ENCODE assay signal across 8 cellular contexts in genomic region chr19:3500429-3501101, GRCh38. TPM values are rescaled to one million over a fixed set of nuclear protein-coding genes. Genes with fewer than 3 reads are reported as not detected.
DNase-seq lines count a peak whose midpoint lies in the region; ATAC-seq and TF ChIP-seq lines count a peak whose summit lies in the region.

Gene DOHH, minus strand, starts transcription at chr19:3500674. Its CDS starts 3,860 bp downstream, at chr19:3496814.

- peak; percentile 58 for TF ChIP-seq POLR2A in transverse colon (IDR thresholded peaks at IDR 0.05)

- H3K4me2 ChIP-seq in parathyroid adenoma (ENCODE audit: low read length) = peak within 1 kb of the TSS; percentile 99

- H3K27ac Mint-ChIP-seq in activated naive CD8-positive, alpha-beta T cell treated with anti-CD3 and anti-CD28 coated beads, Interleukin-2, amount 50 U/mL, for 24 hours = peak within 1 kb of the TSS; percentile 98

- peak within 1 kb of the TSS; percentile 91 for H3K4me3 Mint-ChIP-seq in activated naive CD8-positive, alpha-beta T cell treated with anti-CD3 and anti-CD28 coated beads, Interleukin-2, amount 50 U/mL, for 24 hours

- H3K27me3 ChIP-seq in cardiac muscle cell (no peaks in the 10 kb centered on the region), parathyroid adenoma (ENCODE audit: control insufficient read depth, insufficient read depth, low read length) (no peaks in the 10 kb centered on the region), transverse colon (no peaks in the 10 kb centered on the region)

- peaks cover 16% of the 10 kb centered on the region for H3K36me3 Mint-ChIP-seq in activated naive CD8-positive, alpha-beta T cell treated with anti-CD3 and anti-CD28 coated beads, Interleukin-2, amount 50 U/mL, for 24 hours (ENCODE audit: low read depth)

- H3K9me3 Mint-ChIP-seq in activated naive CD8-positive, alpha-beta T cell treated with anti-CD3 and anti-CD28 coated beads, Interleukin-2, amount 50 U/mL, for 24 hours = no peaks in the 10 kb centered on the region

- peaks cover 1% of the 10 kb centered on the region for H3K27me3 Mint-ChIP-seq in activated naive CD8-positive, alpha-beta T cell treated with anti-CD3 and anti-CD28 coated beads, Interleukin-2, amount 50 U/mL, for 24 hours

- H3K9ac ChIP-seq in parathyroid adenoma = peak within 1 kb of the TSS; percentile 59

- peak within 1 kb of the TSS; percentile 80 for H3K4me3 ChIP-seq in GM12864 (ENCODE audit: low read depth, low read length)
- peak within 1 kb of the TSS; percentile 83 for H3K4me3 ChIP-seq in cardiac muscle cell
- H3K4me3 ChIP-seq in parathyroid adenoma (ENCODE audit: low read depth, low read length) = peak within 1 kb of the TSS; percentile 85
- peak within 1 kb of the TSS; percentile 73 to 96 (median 94) for H3K4me3 ChIP-seq in transverse colon

- H3K9me3 ChIP-seq in cardiac muscle cell (ENCODE audit: low read depth) (no peaks in the 10 kb centered on the region), parathyroid adenoma (ENCODE audit: control insufficient read depth, low read length) (no peaks in the 10 kb centered on the region), transverse colon (no peaks in the 10 kb centered on the region)

- DNase-seq in GM12864 (ENCODE audit: low read depth) = peak; percentile 98
- DNase-seq in NCI-H1417 treated with DMSO at 0.1 percent for 48 hours (lab: John Stamatoyannopoulos, UW) = peak; percentile 96
- DNase-seq in SW480 (ENCODE audit: low spot score) = peak; percentile 87
- DNase-seq in activated naive CD8-positive, alpha-beta T cell treated with anti-CD3 and anti-CD28 coated beads, Interleukin-2, amount 50 U/mL, for 24 hours = peak; percentile 97
- peak; percentile 96 to 98 for DNase-seq in cardiac muscle cell (ENCODE audit: low read depth in 1 of 2, low spot score in 1 of 2)
- DNase-seq in transverse colon = peak; percentile 97

- H2AFZ ChIP-seq in parathyroid adenoma = peak within 1 kb of the TSS; percentile 94

- peaks cover 34% of the 10 kb centered on the region for H3K4me1 Mint-ChIP-seq in activated naive CD8-positive, alpha-beta T cell treated with anti-CD3 and anti-CD28 coated beads, Interleukin-2, amount 50 U/mL, for 24 hours

- peaks cover 4% of the 10 kb centered on the region for H3K4me1 ChIP-seq in cardiac muscle cell (ENCODE audit: low read depth)
- H3K4me1 ChIP-seq in parathyroid adenoma = no peaks in the 10 kb centered on the region
- H3K4me1 ChIP-seq in transverse colon = peaks cover 5 to 25% (median 14%) of the 10 kb centered on the region in 4 donors

- TF ChIP-seq EP300 in transverse colon (IDR thresholded peaks at IDR 0.05; ENCODE audit: low read depth) = no peak

- WGBS in transverse colon (ENCODE audit: low coverage in 1 of 2), 2 donors = 0% methylated on average over 5 to 37 of the region's 52 CpGs

- ATAC-seq in HG02759 (IDR thresholded peaks at IDR 0.05; ENCODE audit: unreplicated experiment) = peak; percentile 92
- peak; percentile 83 for ATAC-seq in activated naive CD8-positive, alpha-beta T cell treated with anti-CD3 and anti-CD28 coated beads, Interleukin-2, amount 50 U/mL, for 24 hours

- intact Hi-C loops in transverse colon (cut with DNase I; ENCODE audit: low total_unique reads) = no loop called here

- peaks cover 12% of the 10 kb centered on the region for H3K79me2 ChIP-seq in parathyroid adenoma

- in situ Hi-C loops in transverse colon (cut with MboI; ENCODE audit: low pct_ligation_motif_present in 1 of 4, low pct_unique_long_range_greater_than_20kb in 1 of 4, low sequenced_read_pairs in 3 of 4) = no loop called here

- peak within 1 kb of the TSS; percentile 96 for H3K27ac ChIP-seq in cardiac muscle cell
- peak within 1 kb of the TSS; percentile 95 for H3K27ac ChIP-seq in parathyroid adenoma
- H3K27ac ChIP-seq in transverse colon = peak within 1 kb of the TSS; percentile 85 to 92 (median 88)

- TF ChIP-seq CTCF in GM12864 (IDR thresholded peaks at IDR 0.05; ENCODE audit: low read depth, low read length, missing control alignments) (no peak), cardiac muscle cell (IDR thresholded peaks at IDR 0.05; ENCODE audit: low read depth, low read length) (no peak), parathyroid adenoma (IDR thresholded peaks at IDR 0.05) (no peak), transverse colon (IDR thresholded peaks at IDR 0.05) (no peak)

- peaks cover 1% of the 10 kb centered on the region for H3K36me3 ChIP-seq in cardiac muscle cell
- no peaks in the 10 kb centered on the region for H3K36me3 ChIP-seq in parathyroid adenoma (ENCODE audit: control insufficient read depth, insufficient read depth, low read length)
- H3K36me3 ChIP-seq in transverse colon = peaks cover 0 to 4% (median 0%) of the 10 kb centered on the region in 4 donors

RNA-seq across cellular contexts. Expression of gene DOHH, which starts in this region (rescaled TPM):
- total RNA-seq in cardiac muscle cell (16.2 and 19.4 TPM in 2 replicates), transverse colon (10 to 100 TPM in 2 of 4 donors, 1 to 10 TPM in 2; 7.2 to 13.5 (median 10.8) TPM)
- 15.1 and 21.0 TPM in 2 replicates for polyA plus RNA-seq in cardiac muscle cell

Comparison
In these comparisons a context has a peak if more than half of its experiments do, and no peak if none do; other contexts are left out.
1. Peak in every context shown above with its lines: DNase-seq, ATAC-seq, H3K4me3 ChIP-seq and H3K27ac ChIP-seq.